Comparison of ENCODE assay signal across 1 cellular context in the genomic region with DNA sequence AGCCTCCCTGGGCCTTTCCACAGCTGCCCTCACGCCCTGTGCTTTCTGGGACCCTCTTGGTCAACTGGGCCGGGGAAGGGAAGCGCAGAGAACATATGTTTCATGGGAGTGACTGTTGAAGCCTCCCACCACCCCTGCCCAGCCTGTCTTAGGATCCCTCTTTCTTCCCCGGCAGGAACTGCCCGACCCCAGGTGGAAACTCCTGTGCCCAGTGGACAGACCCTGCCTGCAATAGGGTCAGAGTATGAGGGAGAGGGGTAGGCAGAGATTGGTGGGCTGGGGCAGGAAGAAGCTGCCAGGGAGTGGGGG.
TF ChIP-seq lines count a peak whose summit lies in the region.

No MANE protein-coding gene starts in this region.

TF ChIP-seq in H1, 55 proteins besides CTCF, POLR2A, EP300 and RAD21:
- TF ChIP-seq KDM1A (IDR thresholded peaks at IDR 0.05; ENCODE audit: borderline replicate concordance, low read length) (no peak), SIRT6 (IDR thresholded peaks at IDR 0.05; ENCODE audit: low read length) (no peak), SP1 (IDR thresholded peaks at IDR 0.05; ENCODE audit: low read depth, low read length) (no peak), BACH1 (IDR thresholded peaks at IDR 0.05; ENCODE audit: low read length) (no peak), SUZ12 (IDR thresholded peaks at IDR 0.05; ENCODE audit: low read length) (no peak), SIX5 (IDR thresholded peaks at IDR 0.05; ENCODE audit: low read depth, low read length) (no peak), HDAC2 (IDR thresholded peaks at IDR 0.05; ENCODE audit: borderline replicate concordance in 1 of 2, low read depth in 2 of 2, low read length in 2 of 2) (no peak), CHD7 (IDR thresholded peaks at IDR 0.05; ENCODE audit: insufficient replicate concordance, low read length) (no peak), TAF1 (IDR thresholded peaks at IDR 0.05; ENCODE audit: low read depth, low read length) (no peak), NRF1 (IDR thresholded peaks at IDR 0.05; ENCODE audit: low read depth, low read length) (no peak), HDAC6 (IDR thresholded peaks at IDR 0.05; ENCODE audit: low read depth, low read length) (no peak), GABPA (IDR thresholded peaks at IDR 0.05; ENCODE audit: borderline replicate concordance, insufficient read depth, low read length) (no peak), NANOG (IDR thresholded peaks at IDR 0.05; ENCODE audit: insufficient read depth, low read depth, low read length, poor library complexity, severe bottlenecking) (no peak), RBBP5 (IDR thresholded peaks at IDR 0.05; ENCODE audit: borderline replicate concordance, low read depth, low read length) (no peak), BCL11A (IDR thresholded peaks at IDR 0.05; ENCODE audit: low read depth in 2 of 2, low read length in 2 of 2) (no peak)
- TF ChIP-seq, protein P1, sequence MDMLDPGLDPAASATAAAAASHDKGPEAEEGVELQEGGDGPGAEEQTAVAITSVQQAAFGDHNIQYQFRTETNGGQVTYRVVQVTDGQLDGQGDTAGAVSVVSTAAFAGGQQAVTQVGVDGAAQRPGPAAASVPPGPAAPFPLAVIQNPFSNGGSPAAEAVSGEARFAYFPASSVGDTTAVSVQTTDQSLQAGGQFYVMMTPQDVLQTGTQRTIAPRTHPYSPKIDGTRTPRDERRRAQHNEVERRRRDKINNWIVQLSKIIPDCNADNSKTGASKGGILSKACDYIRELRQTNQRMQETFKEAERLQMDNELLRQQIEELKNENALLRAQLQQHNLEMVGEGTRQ (IDR thresholded peaks at IDR 0.05; ENCODE audit: low read length) = no peak
